In the genomic region with DNA sequence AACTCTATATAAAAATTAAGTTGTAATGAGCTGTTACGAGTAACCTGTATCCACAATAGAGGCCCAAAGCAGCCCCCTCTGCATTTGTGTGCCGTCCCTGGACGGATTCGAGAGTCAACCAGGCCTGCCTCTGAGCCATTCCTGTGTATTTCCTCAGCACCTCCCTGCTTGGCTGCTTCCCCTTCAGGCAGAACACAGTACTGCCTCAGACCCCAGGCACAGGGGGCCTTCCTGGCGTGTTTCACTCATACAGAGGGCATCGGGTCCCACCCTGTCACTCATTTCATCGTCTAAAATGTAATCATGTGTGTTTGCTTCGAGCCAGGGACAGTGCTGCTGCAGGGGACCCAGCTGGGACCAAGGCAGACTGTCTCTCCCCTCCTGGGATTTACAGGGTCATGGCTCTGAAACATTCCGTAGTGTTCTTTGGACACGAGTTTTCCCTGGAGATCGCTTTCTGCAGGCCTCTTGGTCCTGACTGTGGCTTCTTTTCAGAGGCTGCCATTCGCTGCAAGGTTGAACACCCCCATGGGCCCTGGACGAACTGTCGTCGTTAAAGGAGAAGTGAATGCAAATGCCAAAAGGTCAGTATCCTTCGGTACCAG, we compare ENCODE assay signal across 1 cellular context.
A peak's percentile ranks its signal among the peaks of the same experiment; 100 is the strongest.
TF ChIP-seq lines count a peak whose summit lies in the region.

No MANE protein-coding gene starts in this region.

TF ChIP-seq in HepG2, 621 proteins besides CTCF, POLR2A, EP300 and RAD21:
- TF ChIP-seq, protein P1, sequence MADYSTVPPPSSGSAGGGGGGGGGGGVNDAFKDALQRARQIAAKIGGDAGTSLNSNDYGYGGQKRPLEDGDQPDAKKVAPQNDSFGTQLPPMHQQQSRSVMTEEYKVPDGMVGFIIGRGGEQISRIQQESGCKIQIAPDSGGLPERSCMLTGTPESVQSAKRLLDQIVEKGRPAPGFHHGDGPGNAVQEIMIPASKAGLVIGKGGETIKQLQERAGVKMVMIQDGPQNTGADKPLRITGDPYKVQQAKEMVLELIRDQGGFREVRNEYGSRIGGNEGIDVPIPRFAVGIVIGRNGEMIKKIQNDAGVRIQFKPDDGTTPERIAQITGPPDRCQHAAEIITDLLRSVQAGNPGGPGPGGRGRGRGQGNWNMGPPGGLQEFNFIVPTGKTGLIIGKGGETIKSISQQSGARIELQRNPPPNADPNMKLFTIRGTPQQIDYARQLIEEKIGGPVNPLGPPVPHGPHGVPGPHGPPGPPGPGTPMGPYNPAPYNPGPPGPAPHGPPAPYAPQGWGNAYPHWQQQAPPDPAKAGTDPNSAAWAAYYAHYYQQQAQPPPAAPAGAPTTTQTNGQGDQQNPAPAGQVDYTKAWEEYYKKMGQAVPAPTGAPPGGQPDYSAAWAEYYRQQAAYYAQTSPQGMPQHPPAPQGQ (CRISPR knock-in tag; IDR thresholded peaks at IDR 0.05; ENCODE audit: borderline replicate concordance) = no peak
- TF ChIP-seq ZNF205 (CRISPR knock-in tag; IDR thresholded peaks at IDR 0.05) (no peak), POLR2AphosphoS5 (IDR thresholded peaks at IDR 0.05; ENCODE audit: low read depth, low read length) (peak; percentile 10; the same call in 1 of the 2 replicates), ELF1 (CRISPR knock-in tag; IDR thresholded peaks at IDR 0.05) (no peak)
TF ChIP-seq in HepG2: peak in this region for 1.
